In genomic region chr12:24661657-24662096, GRCh38 we compare ENCODE assay signal across 1 cellular context.
TF ChIP-seq lines count a peak whose summit lies in the region.

No MANE protein-coding gene starts in this region.

TF ChIP-seq in WTC11, 78 proteins besides CTCF, POLR2A, EP300 and RAD21 (continued from another document):
- TF ChIP-seq FOXP4 (CRISPR knock-in tag; IDR thresholded peaks at IDR 0.05) (no peak), HMGA2 (CRISPR knock-in tag; IDR thresholded peaks at IDR 0.05) (no peak), ZNF219 (CRISPR knock-in tag; IDR thresholded peaks at IDR 0.05; ENCODE audit: borderline replicate concordance) (no peak), NR2C2 (CRISPR knock-in tag; IDR thresholded peaks at IDR 0.05) (no peak), ZBTB21 (CRISPR knock-in tag; IDR thresholded peaks at IDR 0.05; ENCODE audit: borderline replicate concordance) (no peak), ZNF416 (CRISPR knock-in tag; IDR thresholded peaks at IDR 0.05) (no peak), CREB1 (CRISPR knock-in tag; IDR thresholded peaks at IDR 0.05) (no peak)
- TF ChIP-seq, protein P1, sequence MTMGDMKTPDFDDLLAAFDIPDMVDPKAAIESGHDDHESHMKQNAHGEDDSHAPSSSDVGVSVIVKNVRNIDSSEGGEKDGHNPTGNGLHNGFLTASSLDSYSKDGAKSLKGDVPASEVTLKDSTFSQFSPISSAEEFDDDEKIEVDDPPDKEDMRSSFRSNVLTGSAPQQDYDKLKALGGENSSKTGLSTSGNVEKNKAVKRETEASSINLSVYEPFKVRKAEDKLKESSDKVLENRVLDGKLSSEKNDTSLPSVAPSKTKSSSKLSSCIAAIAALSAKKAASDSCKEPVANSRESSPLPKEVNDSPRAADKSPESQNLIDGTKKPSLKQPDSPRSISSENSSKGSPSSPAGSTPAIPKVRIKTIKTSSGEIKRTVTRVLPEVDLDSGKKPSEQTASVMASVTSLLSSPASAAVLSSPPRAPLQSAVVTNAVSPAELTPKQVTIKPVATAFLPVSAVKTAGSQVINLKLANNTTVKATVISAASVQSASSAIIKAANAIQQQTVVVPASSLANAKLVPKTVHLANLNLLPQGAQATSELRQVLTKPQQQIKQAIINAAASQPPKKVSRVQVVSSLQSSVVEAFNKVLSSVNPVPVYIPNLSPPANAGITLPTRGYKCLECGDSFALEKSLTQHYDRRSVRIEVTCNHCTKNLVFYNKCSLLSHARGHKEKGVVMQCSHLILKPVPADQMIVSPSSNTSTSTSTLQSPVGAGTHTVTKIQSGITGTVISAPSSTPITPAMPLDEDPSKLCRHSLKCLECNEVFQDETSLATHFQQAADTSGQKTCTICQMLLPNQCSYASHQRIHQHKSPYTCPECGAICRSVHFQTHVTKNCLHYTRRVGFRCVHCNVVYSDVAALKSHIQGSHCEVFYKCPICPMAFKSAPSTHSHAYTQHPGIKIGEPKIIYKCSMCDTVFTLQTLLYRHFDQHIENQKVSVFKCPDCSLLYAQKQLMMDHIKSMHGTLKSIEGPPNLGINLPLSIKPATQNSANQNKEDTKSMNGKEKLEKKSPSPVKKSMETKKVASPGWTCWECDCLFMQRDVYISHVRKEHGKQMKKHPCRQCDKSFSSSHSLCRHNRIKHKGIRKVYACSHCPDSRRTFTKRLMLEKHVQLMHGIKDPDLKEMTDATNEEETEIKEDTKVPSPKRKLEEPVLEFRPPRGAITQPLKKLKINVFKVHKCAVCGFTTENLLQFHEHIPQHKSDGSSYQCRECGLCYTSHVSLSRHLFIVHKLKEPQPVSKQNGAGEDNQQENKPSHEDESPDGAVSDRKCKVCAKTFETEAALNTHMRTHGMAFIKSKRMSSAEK (CRISPR knock-in tag; IDR thresholded peaks at IDR 0.05; ENCODE audit: borderline replicate concordance) = no peak
